33 cellular contexts compared by ENCODE assay signal in the genomic region with DNA sequence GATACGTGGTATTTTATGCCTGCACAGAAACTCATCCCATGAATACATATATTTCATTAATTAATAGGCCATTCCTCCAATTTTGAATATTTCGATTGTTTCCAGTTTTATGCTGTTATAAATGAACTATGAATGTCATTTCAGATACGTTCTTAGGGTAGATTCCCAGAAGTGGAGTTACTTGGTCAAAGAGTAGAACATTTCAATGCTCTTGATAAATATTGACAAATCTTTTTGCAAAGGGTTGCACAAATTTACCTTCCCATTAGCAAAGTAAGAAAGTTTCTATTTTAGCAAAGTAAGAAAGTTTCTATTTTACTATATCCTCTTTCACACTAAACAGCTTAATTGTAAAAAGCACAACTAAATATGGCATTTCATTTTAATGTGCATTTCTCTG. TPM values are rescaled to one million over a fixed set of nuclear protein-coding genes. Genes with fewer than 3 reads are reported as not detected.
"Had no signal": no experiment of that assay in that cellular context is flagged by ENCODE, and none has a peak within 500 bp of the region (broad histone marks: within the 10 kb centered on the region; RNA-seq: fewer than 3 reads in every experiment).

No MANE protein-coding gene starts in this region.

- H3K36me3 ChIP-seq: ascending aorta, breast epithelium, cardiac muscle cell, colonic mucosa, esophagus squamous epithelium had no signal

- H3K9me3 Mint-ChIP-seq: activated CD4-positive, alpha-beta T cell treated with anti-CD3 and anti-CD28 coated beads, Interleukin-2, amount 10 ng/mL, durations not matched to agents 24 days and 14 days had no signal

- H3K9me3 ChIP-seq: colonic mucosa had no signal

- H3K27ac ChIP-seq: ascending aorta, breast epithelium, cardiac muscle cell, colonic mucosa, epithelial cell of prostate, esophagus squamous epithelium had no signal

- H3K36me3 Mint-ChIP-seq: activated CD4-positive, alpha-beta memory T cell treated with anti-CD3 and anti-CD28 coated beads for 36 hours; activated CD8-positive, alpha-beta memory T cell treated with anti-CD3 and anti-CD28 coated beads, Interleukin-2, amount 10 ng/mL, durations not matched to agents 7 days and 5 days; activated naive CD4-positive, alpha-beta T cell treated with anti-CD3 and anti-CD28 coated beads, Interleukin-2, amount 50 U/mL, for 24 hours; activated naive CD8-positive, alpha-beta T cell treated with anti-CD3 and anti-CD28 coated beads for 36 hours had no signal

- H3K4me1 Mint-ChIP-seq: activated CD4-positive, alpha-beta T cell treated with anti-CD3 and anti-CD28 coated beads for 36 hours; activated CD4-positive, alpha-beta T cell treated with anti-CD3 and anti-CD28 coated beads, Interleukin-2, amount 10 ng/mL, durations not matched to agents 24 days and 14 days; activated naive CD4-positive, alpha-beta T cell treated with anti-CD3 and anti-CD28 coated beads, Interleukin-2, amount 50 U/mL, for 24 hours; activated naive CD8-positive, alpha-beta T cell treated with anti-CD3 and anti-CD28 coated beads for 36 hours; activated naive CD8-positive, alpha-beta T cell treated with anti-CD3 and anti-CD28 coated beads, Interleukin-2, amount 50 U/mL, for 24 hours had no signal

- H3K27ac Mint-ChIP-seq: activated CD4-positive, alpha-beta memory T cell treated with anti-CD3 and anti-CD28 coated beads for 36 hours; activated CD4-positive, alpha-beta T cell treated with anti-CD3 and anti-CD28 coated beads for 36 hours; activated CD4-positive, alpha-beta T cell treated with anti-CD3 and anti-CD28 coated beads, Interleukin-2, amount 10 ng/mL, durations not matched to agents 24 days and 14 days; activated CD8-positive, alpha-beta memory T cell treated with anti-CD3 and anti-CD28 coated beads, Interleukin-2, amount 10 ng/mL, durations not matched to agents 7 days and 5 days; activated CD8-positive, alpha-beta T cell treated with anti-CD3 and anti-CD28 coated beads, Interleukin-2, amount 10 ng/mL, durations not matched to agents 7 days and 5 days; activated naive CD4-positive, alpha-beta T cell treated with anti-CD3 and anti-CD28 coated beads for 36 hours; activated naive CD4-positive, alpha-beta T cell treated with anti-CD3 and anti-CD28 coated beads, Interleukin-2, amount 50 U/mL, for 24 hours; activated naive CD8-positive, alpha-beta T cell treated with anti-CD3 and anti-CD28 coated beads for 36 hours; activated naive CD8-positive, alpha-beta T cell treated with anti-CD3 and anti-CD28 coated beads, Interleukin-2, amount 50 U/mL, for 24 hours; activated T-helper 1 cell treated with anti-CD3 and anti-CD28 coated beads, Interleukin-12 subunit alpha, Interleukin-12 subunit beta, Interleukin-2, Interleukin-4 antibody, amounts not matched to agents 30 ng/mL and 10 ng/mL and 1 ng/mL, durations not matched to agents 14 hours and 24 hours and 36 hours; activated T-helper 2 cell treated with anti-CD3 and anti-CD28 coated beads, Interferon-gamma antibody, Interleukin-2, Interleukin-4, amounts not matched to agents 10 μg/mL and 5 μg/mL and 100 μg/mL, durations not matched to agents 14 hours and 24 hours and 36 hours; brain had no signal

- H3K4me1 ChIP-seq: ascending aorta, breast epithelium, colonic mucosa, esophagus squamous epithelium had no signal

- H3K27me3 ChIP-seq: ascending aorta, breast epithelium, cardiac muscle cell, colonic mucosa, esophagus squamous epithelium had no signal

- ATAC-seq: activated CD4-positive, alpha-beta T cell treated with anti-CD3 and anti-CD28 coated beads for 36 hours; activated CD8-positive, alpha-beta memory T cell treated with anti-CD3 and anti-CD28 coated beads, Interleukin-2, amount 10 ng/mL, durations not matched to agents 7 days and 5 days; activated CD8-positive, alpha-beta T cell treated with anti-CD3 and anti-CD28 coated beads, Interleukin-2, amount 10 ng/mL, durations not matched to agents 7 days and 5 days; activated naive CD8-positive, alpha-beta T cell treated with anti-CD3 and anti-CD28 coated beads, Interleukin-2, amount 50 U/mL, for 24 hours had no signal

- DNase-seq: activated CD4-positive, alpha-beta memory T cell treated with anti-CD3 and anti-CD28 coated beads for 36 hours; activated CD4-positive, alpha-beta T cell treated with anti-CD3 and anti-CD28 coated beads for 36 hours; activated CD4-positive, alpha-beta T cell treated with anti-CD3 and anti-CD28 coated beads, Interleukin-2, amount 10 ng/mL, durations not matched to agents 24 days and 14 days; activated CD4-positive, CD25-positive, alpha-beta regulatory T cell; activated CD4-positive, CD25-positive, alpha-beta regulatory T cell treated with anti-CD3 and anti-CD28 coated beads, Interleukin-2, amount 50 U/mL, for 72 hours; activated CD8-positive, alpha-beta memory T cell treated with anti-CD3 and anti-CD28 coated beads, Interleukin-2, amount 10 ng/mL, durations not matched to agents 7 days and 5 days; activated CD8-positive, alpha-beta memory T cell treated with anti-CD3 and anti-CD28 coated beads, Interleukin-2, amount 50 U/mL, for 4 hours; activated CD8-positive, alpha-beta T cell treated with anti-CD3 and anti-CD28 coated beads, Interleukin-2, amount 10 ng/mL, durations not matched to agents 7 days and 5 days; activated effector memory CD4-positive, alpha-beta T cell treated with anti-CD3 and anti-CD28 coated beads, Interleukin-2, amount 50 U/mL, for 16 hours; activated naive CD4-positive, alpha-beta T cell treated with anti-CD3 and anti-CD28 coated beads for 36 hours; activated naive CD8-positive, alpha-beta T cell treated with anti-CD3 and anti-CD28 coated beads for 36 hours; activated naive CD8-positive, alpha-beta T cell treated with anti-CD3 and anti-CD28 coated beads, Interleukin-2, amount 50 U/mL, for 24 hours; activated T-cell treated with anti-CD3 and anti-CD28 coated beads, Interleukin-2, amount 50 U/mL, for 1 hour; activated T-cell treated with anti-CD3 and anti-CD28 coated beads, Interleukin-2, amount 50 U/mL, for 48 hours; central memory CD4-positive, alpha-beta T cell; cerebellar nuclear complex; colonic mucosa; effector CD8-positive, alpha-beta T cell; esophagus squamous epithelium; foreskin fibroblast; head of caudate nucleus; T-helper 2 cell had no signal

- H3K4me3 Mint-ChIP-seq: activated CD4-positive, alpha-beta memory T cell treated with anti-CD3 and anti-CD28 coated beads for 36 hours; activated CD4-positive, alpha-beta T cell treated with anti-CD3 and anti-CD28 coated beads for 36 hours; activated CD4-positive, alpha-beta T cell treated with anti-CD3 and anti-CD28 coated beads, Interleukin-2, amount 10 ng/mL, durations not matched to agents 24 days and 14 days; activated CD8-positive, alpha-beta memory T cell treated with anti-CD3 and anti-CD28 coated beads, Interleukin-2, amount 10 ng/mL, durations not matched to agents 7 days and 5 days; activated CD8-positive, alpha-beta T cell treated with anti-CD3 and anti-CD28 coated beads, Interleukin-2, amount 10 ng/mL, durations not matched to agents 7 days and 5 days; activated naive CD4-positive, alpha-beta T cell treated with anti-CD3 and anti-CD28 coated beads for 36 hours; activated naive CD4-positive, alpha-beta T cell treated with anti-CD3 and anti-CD28 coated beads, Interleukin-2, amount 50 U/mL, for 24 hours; activated naive CD8-positive, alpha-beta T cell treated with anti-CD3 and anti-CD28 coated beads for 36 hours; activated naive CD8-positive, alpha-beta T cell treated with anti-CD3 and anti-CD28 coated beads, Interleukin-2, amount 50 U/mL, for 24 hours; activated T-helper 1 cell treated with anti-CD3 and anti-CD28 coated beads, Interleukin-12 subunit alpha, Interleukin-12 subunit beta, Interleukin-2, Interleukin-4 antibody, amounts not matched to agents 30 ng/mL and 10 ng/mL and 1 ng/mL, durations not matched to agents 14 hours and 24 hours and 36 hours; brain had no signal

- H3K4me3 ChIP-seq: ascending aorta, cardiac muscle cell, colonic mucosa, esophagus squamous epithelium had no signal

- H3K27me3 Mint-ChIP-seq: activated CD4-positive, alpha-beta memory T cell treated with anti-CD3 and anti-CD28 coated beads for 36 hours; activated CD4-positive, alpha-beta T cell treated with anti-CD3 and anti-CD28 coated beads for 36 hours; activated CD4-positive, alpha-beta T cell treated with anti-CD3 and anti-CD28 coated beads, Interleukin-2, amount 10 ng/mL, durations not matched to agents 24 days and 14 days; activated CD8-positive, alpha-beta memory T cell treated with anti-CD3 and anti-CD28 coated beads, Interleukin-2, amount 10 ng/mL, durations not matched to agents 7 days and 5 days; activated naive CD4-positive, alpha-beta T cell treated with anti-CD3 and anti-CD28 coated beads, Interleukin-2, amount 50 U/mL, for 24 hours; activated naive CD8-positive, alpha-beta T cell treated with anti-CD3 and anti-CD28 coated beads for 36 hours; activated naive CD8-positive, alpha-beta T cell treated with anti-CD3 and anti-CD28 coated beads, Interleukin-2, amount 50 U/mL, for 24 hours; brain had no signal

- FAIRE-seq: endothelial cell of umbilical vein had no signal

RNA-seq across cellular contexts. Expression of a gene that starts 48.9 kb away (rescaled TPM):
- total RNA-seq: activated CD4-positive, alpha-beta memory T cell treated with anti-CD3 and anti-CD28 coated beads for 36 hours; activated CD4-positive, alpha-beta T cell treated with anti-CD3 and anti-CD28 coated beads, Interleukin-2, amount 10 ng/mL, durations not matched to agents 24 days and 14 days; activated CD8-positive, alpha-beta memory T cell treated with anti-CD3 and anti-CD28 coated beads for 36 hours; activated CD8-positive, alpha-beta memory T cell treated with anti-CD3 and anti-CD28 coated beads, Interleukin-2, amount 10 ng/mL, durations not matched to agents 7 days and 5 days; activated CD8-positive, alpha-beta T cell treated with anti-CD3 and anti-CD28 coated beads, Interleukin-2, amount 10 ng/mL, durations not matched to agents 7 days and 5 days; activated naive CD4-positive, alpha-beta T cell treated with anti-CD3 and anti-CD28 coated beads for 36 hours; activated naive CD8-positive, alpha-beta T cell treated with anti-CD3 and anti-CD28 coated beads for 36 hours; activated T-helper 1 cell treated with anti-CD3 and anti-CD28 coated beads, Interleukin-12 subunit alpha, Interleukin-12 subunit beta, Interleukin-2, Interleukin-4 antibody, amounts not matched to agents 30 ng/mL and 10 ng/mL and 1 ng/mL, durations not matched to agents 14 hours and 24 hours and 36 hours; activated T-helper 2 cell treated with anti-CD3 and anti-CD28 coated beads, Interferon-gamma antibody, Interleukin-2, Interleukin-4, amounts not matched to agents 10 μg/mL and 5 μg/mL and 100 μg/mL, durations not matched to agents 14 hours and 24 hours and 36 hours; T-helper 1 cell treated with Interleukin-12 subunit alpha and Interleukin-12 subunit beta and Interleukin-4 antibody, amounts not matched to agents 30 ng/mL and 1 ng/mL, for 36 hours had no signal
